Comparison of ENCODE assay signal across 8 cellular contexts in the genomic region with DNA sequence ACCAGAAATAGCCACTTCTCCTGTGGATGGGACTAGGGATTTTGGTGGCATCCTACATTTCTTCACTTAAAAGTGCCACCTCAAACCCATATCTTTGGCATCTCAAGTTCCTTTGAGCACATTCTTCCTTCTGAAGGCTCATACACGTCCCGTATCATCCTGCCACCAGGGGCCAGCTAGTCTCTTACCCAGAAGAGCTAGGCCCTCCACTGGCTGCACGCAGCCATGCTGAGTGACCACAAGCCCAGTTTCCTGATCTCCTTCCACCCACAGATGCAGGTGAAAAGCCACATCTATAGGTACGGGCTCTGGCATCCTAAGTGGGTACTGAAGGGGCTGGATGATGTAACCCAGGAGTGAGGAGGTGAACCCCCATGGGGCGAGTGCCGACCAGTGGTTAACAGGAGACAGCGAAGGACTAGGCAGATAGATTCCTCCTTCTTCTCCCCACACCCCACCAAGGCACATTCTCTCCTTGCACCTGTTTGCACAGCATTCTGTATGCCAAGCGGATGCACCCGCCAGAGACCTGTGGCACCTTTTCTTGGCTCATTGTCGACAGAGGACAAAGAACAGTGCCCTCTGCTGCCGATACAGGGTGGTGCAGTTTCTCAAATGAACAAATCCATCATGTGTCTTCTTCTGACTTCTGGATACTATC. TPM values are rescaled to one million over a fixed set of nuclear protein-coding genes. Genes with fewer than 3 reads are reported as not detected.
A peak's percentile ranks its signal among the peaks of the same experiment; 100 is the strongest.
DNase-seq lines count a peak whose midpoint lies in the region; ATAC-seq and FAIRE-seq lines count a peak whose summit lies in the region.

No MANE protein-coding gene starts in this region.

- no peak overlapping the region for H2AFZ ChIP-seq in mesenchymal stem cell (ENCODE audit: low read depth, low read length)

- no peak overlapping the region for H2AK5ac ChIP-seq in mesenchymal stem cell (ENCODE audit: low read length, severe bottlenecking)

- no peak for FAIRE-seq in frontal cortex (lab: Jason Lieb, UNC)

- H3K4me1 ChIP-seq in mesenchymal stem cell (ENCODE audit: control insufficient read depth, insufficient read depth, low read depth, low read length) = no peaks in the 10 kb centered on the region

- H2BK15ac ChIP-seq in mesenchymal stem cell (ENCODE audit: low read depth, poor library complexity, severe bottlenecking) = no peak overlapping the region

- no peaks in the 10 kb centered on the region for H3K9me3 Mint-ChIP-seq in stimulated activated effector memory CD8-positive, alpha-beta T cell treated with anti-CD3 and anti-CD28 coated beads, Interleukin-12 subunit alpha, Interleukin-12 subunit beta, amount 100 ng/mL, for 72 hours

- H3K4me2 ChIP-seq in mesenchymal stem cell (ENCODE audit: low read length, poor library complexity, severe bottlenecking) = no peak overlapping the region

- H3K4me3 Mint-ChIP-seq in stimulated activated effector memory CD8-positive, alpha-beta T cell treated with anti-CD3 and anti-CD28 coated beads, Interleukin-12 subunit alpha, Interleukin-12 subunit beta, amount 100 ng/mL, for 72 hours = no peak overlapping the region

- H3K79me1 ChIP-seq in mesenchymal stem cell (replicated peaks; ENCODE audit: low read length, poor library complexity, severe bottlenecking) = no peaks in the 10 kb centered on the region

- H3K36me3 ChIP-seq in mesenchymal stem cell (ENCODE audit: control insufficient read depth in 1 of 2, insufficient read depth in 2 of 2, low read depth in 1 of 2, low read length in 2 of 2) = no peaks in the 10 kb centered on the region

- no peak overlapping the region for H4K91ac ChIP-seq in mesenchymal stem cell (ENCODE audit: low read length)

- H4K8ac ChIP-seq in mesenchymal stem cell (ENCODE audit: low read length) = no peak overlapping the region

- H3K4me1 Mint-ChIP-seq in stimulated activated effector memory CD8-positive, alpha-beta T cell treated with anti-CD3 and anti-CD28 coated beads, Interleukin-12 subunit alpha, Interleukin-12 subunit beta, amount 100 ng/mL, for 72 hours = peaks cover 9% of the 10 kb centered on the region

- ATAC-seq in activated CD4-positive, CD25-positive, alpha-beta regulatory T cell treated with anti-CD3 and anti-CD28 coated beads, Interleukin-2, amount 50 U/mL, for 24 hours = no peak
- peak; percentile 48 for ATAC-seq in stimulated activated effector memory CD8-positive, alpha-beta T cell treated with anti-CD3 and anti-CD28 coated beads, Interleukin-12 subunit alpha, Interleukin-12 subunit beta, amount 100 ng/mL, for 72 hours

- no peak overlapping the region for H3K4me3 ChIP-seq in mesenchymal stem cell (ENCODE audit: insufficient read depth in 1 of 2, low read depth in 1 of 2, low read length in 2 of 2)

- peaks cover 3 to 54% of the 10 kb centered on the region in 2 experiments for H3K27me3 ChIP-seq in mesenchymal stem cell (ENCODE audit: control insufficient read depth in 1 of 2, insufficient read depth in 1 of 2, low read length in 2 of 2)

- no peaks in the 10 kb centered on the region for H3K36me3 Mint-ChIP-seq in stimulated activated effector memory CD8-positive, alpha-beta T cell treated with anti-CD3 and anti-CD28 coated beads, Interleukin-12 subunit alpha, Interleukin-12 subunit beta, amount 100 ng/mL, for 72 hours

- H2BK120ac ChIP-seq in mesenchymal stem cell (ENCODE audit: low read depth, low read length) = no peak overlapping the region

- no peak overlapping the region for H3K23ac ChIP-seq in mesenchymal stem cell (ENCODE audit: low read length in 2 of 2)

- WGBS in mesenchymal stem cell = 65% methylated on average over 11 of the region's 11 CpGs

- H3K18ac ChIP-seq in mesenchymal stem cell (ENCODE audit: low read depth in 1 of 2, low read length in 2 of 2) = no peak overlapping the region

- peak; percentile 17 to 56 (median 28) for DNase-seq in activated CD4-positive, CD25-positive, alpha-beta regulatory T cell (lab: John Stamatoyannopoulos, UW)
- peak; percentile 22 for DNase-seq in NCI-H1694 treated with DMSO at 0.1 percent for 48 hours (lab: John Stamatoyannopoulos, UW)
- peak; percentile 27 to 56 for DNase-seq in activated CD4-positive, alpha-beta T cell treated with anti-CD3 and anti-CD28 coated beads for 4 hours
- DNase-seq in dedifferentiated amniotic fluid mesenchymal stem cell (ENCODE audit: extremely low spot score) = peak; percentile 40
- peak; percentile 39 for DNase-seq in mesenchymal stem cell
- peak; percentile 36 to 81 for DNase-seq in stimulated activated effector memory CD8-positive, alpha-beta T cell treated with anti-CD3 and anti-CD28 coated beads, Interleukin-12 subunit alpha, Interleukin-12 subunit beta, amount 100 ng/mL, for 72 hours (ENCODE audit: low spot score in 2 of 2)
- DNase-seq in frontal cortex (ENCODE audit: low spot score in 2 of 2) = no peak

- no peaks in the 10 kb centered on the region for H3K9me3 ChIP-seq in mesenchymal stem cell (ENCODE audit: control insufficient read depth, low read length)

- no peak overlapping the region for H3K14ac ChIP-seq in mesenchymal stem cell (ENCODE audit: low read length in 2 of 2)

- no peak overlapping the region for H2BK12ac ChIP-seq in mesenchymal stem cell (ENCODE audit: low read length in 2 of 2)

- no peak overlapping the region for H2BK5ac ChIP-seq in mesenchymal stem cell (ENCODE audit: low read depth, low read length, poor library complexity, severe bottlenecking)

- H3K4ac ChIP-seq in mesenchymal stem cell (ENCODE audit: low read depth in 1 of 2, low read length in 2 of 2) = no peak overlapping the region

- no peak overlapping the region for H3K9ac ChIP-seq in mesenchymal stem cell (ENCODE audit: low read length)

- no peak overlapping the region for H3K27ac ChIP-seq in mesenchymal stem cell (ENCODE audit: low read length, poor library complexity, severe bottlenecking)

- H3K27ac Mint-ChIP-seq in stimulated activated effector memory CD8-positive, alpha-beta T cell treated with anti-CD3 and anti-CD28 coated beads, Interleukin-12 subunit alpha, Interleukin-12 subunit beta, amount 100 ng/mL, for 72 hours = no peak overlapping the region

RNA-seq across cellular contexts. Expression of gene SCGB3A1, which starts 14.4 kb away (rescaled TPM):
- not detected for polyA plus RNA-seq in mesenchymal stem cell (2013, experiment 1 of 2)
- not detected for polyA plus RNA-seq in mesenchymal stem cell (2013, experiment 2 of 2)
- not detected for total RNA-seq in frontal cortex

RNA-seq across cellular contexts. Expression of gene FLT4, which starts 43.7 kb away (rescaled TPM):
- polyA plus RNA-seq in mesenchymal stem cell (2013, experiment 1 of 2) = not detected
- polyA plus RNA-seq in mesenchymal stem cell (2013, experiment 2 of 2) = 0.01 TPM
- 1.6 TPM for total RNA-seq in frontal cortex

Comparison
In these comparisons a context has a peak if more than half of its experiments do, and no peak if none do; other contexts are left out.
1. DNase-seq: peak in activated CD4-positive, CD25-positive, alpha-beta regulatory T cell (4 of 4), NCI-H1694 treated with DMSO at 0.1 percent for 48 hours (single experiment), activated CD4-positive, alpha-beta T cell treated with anti-CD3 and anti-CD28 coated beads for 4 hours (2 of 2), dedifferentiated amniotic fluid mesenchymal stem cell (single experiment), mesenchymal stem cell (single experiment) and stimulated activated effector memory CD8-positive, alpha-beta T cell treated with anti-CD3 and anti-CD28 coated beads, Interleukin-12 subunit alpha, Interleukin-12 subunit beta, amount 100 ng/mL, for 72 hours (2 of 2); none in frontal cortex (0 of 2).